In genomic region chr1:203305809-203306088, GRCh38 we compare ENCODE assay signal across 8 cellular contexts. TPM values are rescaled to one million over a fixed set of nuclear protein-coding genes. Genes with fewer than 3 reads are reported as not detected.
DNase-seq lines count a peak whose midpoint lies in the region; ATAC-seq lines count a peak whose summit lies in the region.

No MANE protein-coding gene starts in this region.

- H3K4me3 ChIP-seq in CD4-positive, CD25-positive, alpha-beta regulatory T cell (ENCODE audit: low read depth, low read length), result peak overlapping the region; percentile 100
- H3K4me3 ChIP-seq in right cardiac atrium (ENCODE audit: low read length), result peak overlapping the region; percentile 87
- H3K4me3 ChIP-seq in skeletal muscle tissue (ENCODE audit: low read length in 3 of 3), result peak overlapping the region; percentile 92 to 96 (median 94)

- H3K9me3 Mint-ChIP-seq in CD4-positive, CD25-positive, alpha-beta regulatory T cell, result no peaks in the 10 kb centered on the region
- no peaks in the 10 kb centered on the region for H3K9me3 Mint-ChIP-seq in activated T-helper 1 cell treated with anti-CD3 and anti-CD28 coated beads, Interleukin-12 subunit alpha, Interleukin-12 subunit beta, Interleukin-2, Interleukin-4 antibody, amounts not matched to agents 30 ng/mL and 10 ng/mL and 1 ng/mL, durations not matched to agents 14 hours and 24 hours and 36 hours

- under 1% methylated on average over 21 of the region's 21 CpGs for WGBS in right cardiac atrium

- DNase-seq in CD4-positive, CD25-positive, alpha-beta regulatory T cell, result no peak
- no peak for DNase-seq in activated T-helper 1 cell treated with anti-CD3 and anti-CD28 coated beads, Interleukin-12 subunit alpha, Interleukin-12 subunit beta, Interleukin-2, Interleukin-4 antibody, amounts not matched to agents 30 ng/mL and 10 ng/mL and 1 ng/mL, durations not matched to agents 14 hours and 24 hours and 36 hours (ENCODE audit: low spot score)
- DNase-seq in right cardiac atrium (no peak), NCI-H1105 treated with DMSO at 0.1 percent for 48 hours (lab: John Stamatoyannopoulos, UW) (no peak), SIG-M5 treated with dmso at 0.1 percent for 504 hours (lab: John Stamatoyannopoulos, UW; ENCODE audit: unreplicated experiment) (no peak)
- no peak for DNase-seq in activated CD8-positive, alpha-beta memory T cell treated with anti-CD3 and anti-CD28 coated beads for 24 hours

- H3K9me3 ChIP-seq in CD4-positive, CD25-positive, alpha-beta regulatory T cell (ENCODE audit: control insufficient read depth in 2 of 2, low read length in 2 of 2), result no peaks in the 10 kb centered on the region
- H3K9me3 ChIP-seq in right cardiac atrium (ENCODE audit: control insufficient read depth, low read length) (no peaks in the 10 kb centered on the region), skeletal muscle tissue (ENCODE audit: control insufficient read depth in 3 of 3, low read length in 3 of 3) (no peaks in the 10 kb centered on the region)

- H3K4me1 Mint-ChIP-seq in CD4-positive, CD25-positive, alpha-beta regulatory T cell, result peaks cover 20 to 66% (median 54%) of the 10 kb centered on the region in 4 donors
- H3K4me1 Mint-ChIP-seq in activated T-helper 1 cell treated with anti-CD3 and anti-CD28 coated beads, Interleukin-12 subunit alpha, Interleukin-12 subunit beta, Interleukin-2, Interleukin-4 antibody, amounts not matched to agents 30 ng/mL and 10 ng/mL and 1 ng/mL, durations not matched to agents 14 hours and 24 hours and 36 hours (ENCODE audit: low read depth), result peaks cover 58% of the 10 kb centered on the region

- peaks cover 44% of the 10 kb centered on the region for H3K36me3 ChIP-seq in CD4-positive, CD25-positive, alpha-beta regulatory T cell (ENCODE audit: control insufficient read depth, insufficient read depth, low read length)
- peaks cover 21 to 25% (median 24%) of the 10 kb centered on the region in 3 donors for H3K36me3 ChIP-seq in skeletal muscle tissue (ENCODE audit: control insufficient read depth in 3 of 3, insufficient read depth in 3 of 3, low read length in 3 of 3)

- peaks cover 40% of the 10 kb centered on the region for H3K36me3 Mint-ChIP-seq in CD4-positive, CD25-positive, alpha-beta regulatory T cell
- peaks cover 54% of the 10 kb centered on the region for H3K36me3 Mint-ChIP-seq in activated T-helper 1 cell treated with anti-CD3 and anti-CD28 coated beads, Interleukin-12 subunit alpha, Interleukin-12 subunit beta, Interleukin-2, Interleukin-4 antibody, amounts not matched to agents 30 ng/mL and 10 ng/mL and 1 ng/mL, durations not matched to agents 14 hours and 24 hours and 36 hours (ENCODE audit: low read depth)

- H3K4me1 ChIP-seq in CD4-positive, CD25-positive, alpha-beta regulatory T cell (ENCODE audit: control insufficient read depth, insufficient read depth, low read length, poor library complexity, severe bottlenecking), result peaks cover 45% of the 10 kb centered on the region
- H3K4me1 ChIP-seq in right cardiac atrium (ENCODE audit: control insufficient read depth, insufficient read depth, low read length) (peaks cover 6% of the 10 kb centered on the region), skeletal muscle tissue (ENCODE audit: control insufficient read depth in 3 of 3, insufficient read depth in 3 of 3, low read length in 3 of 3) (peaks cover 31 to 48% (median 42%) of the 10 kb centered on the region in 3 donors)

- H3K27me3 ChIP-seq in CD4-positive, CD25-positive, alpha-beta regulatory T cell (ENCODE audit: control insufficient read depth, insufficient read depth, low read length), result no peaks in the 10 kb centered on the region
- H3K27me3 ChIP-seq in right cardiac atrium (ENCODE audit: control insufficient read depth, insufficient read depth), result no peaks in the 10 kb centered on the region
- H3K27me3 ChIP-seq in skeletal muscle tissue (ENCODE audit: control insufficient read depth in 3 of 3, insufficient read depth in 3 of 3, low read length in 3 of 3), result no peaks in the 10 kb centered on the region

- peaks cover 10% of the 10 kb centered on the region for H3K27me3 Mint-ChIP-seq in CD4-positive, CD25-positive, alpha-beta regulatory T cell
- no peaks in the 10 kb centered on the region for H3K27me3 Mint-ChIP-seq in activated T-helper 1 cell treated with anti-CD3 and anti-CD28 coated beads, Interleukin-12 subunit alpha, Interleukin-12 subunit beta, Interleukin-2, Interleukin-4 antibody, amounts not matched to agents 30 ng/mL and 10 ng/mL and 1 ng/mL, durations not matched to agents 14 hours and 24 hours and 36 hours (ENCODE audit: insufficient read depth)

- peak overlapping the region; percentile 96 to 100 (median 98) for H3K4me3 Mint-ChIP-seq in CD4-positive, CD25-positive, alpha-beta regulatory T cell
- H3K4me3 Mint-ChIP-seq in activated T-helper 1 cell treated with anti-CD3 and anti-CD28 coated beads, Interleukin-12 subunit alpha, Interleukin-12 subunit beta, Interleukin-2, Interleukin-4 antibody, amounts not matched to agents 30 ng/mL and 10 ng/mL and 1 ng/mL, durations not matched to agents 14 hours and 24 hours and 36 hours, result peak overlapping the region; percentile 92

- H3K27ac Mint-ChIP-seq in CD4-positive, CD25-positive, alpha-beta regulatory T cell, result peak overlapping the region; percentile 98 to 99 (median 99)
- peak overlapping the region; percentile 42 for H3K27ac Mint-ChIP-seq in activated T-helper 1 cell treated with anti-CD3 and anti-CD28 coated beads, Interleukin-12 subunit alpha, Interleukin-12 subunit beta, Interleukin-2, Interleukin-4 antibody, amounts not matched to agents 30 ng/mL and 10 ng/mL and 1 ng/mL, durations not matched to agents 14 hours and 24 hours and 36 hours

- peak overlapping the region; percentile 97 for H3K27ac ChIP-seq in CD4-positive, CD25-positive, alpha-beta regulatory T cell (ENCODE audit: insufficient read depth, low read length, poor library complexity, severe bottlenecking)
- H3K27ac ChIP-seq in right cardiac atrium (ENCODE audit: low read length), result peak overlapping the region; percentile 97
- peak overlapping the region; percentile 99 for H3K27ac ChIP-seq in skeletal muscle tissue (ENCODE audit: low read depth, low read length)

- peak; percentile 4 to 11 for ATAC-seq in CD4-positive, CD25-positive, alpha-beta regulatory T cell (ENCODE audit: low read depth in 2 of 2)
- ATAC-seq in HG02571 (IDR thresholded peaks at IDR 0.05; ENCODE audit: unreplicated experiment) (peak; percentile 8), right cardiac atrium (peak; percentile 27 to 31)

- H3K9ac ChIP-seq in skeletal muscle tissue (ENCODE audit: low read depth in 1 of 3, low read length in 3 of 3), result peak overlapping the region; percentile 98 to 100 (median 98)

- intact Hi-C loops in activated T-helper 1 cell treated with anti-CD3 and anti-CD28 coated beads, Interleukin-12 subunit alpha, Interleukin-12 subunit beta, Interleukin-2, Interleukin-4 antibody, amounts not matched to agents 30 ng/mL and 10 ng/mL and 1 ng/mL, durations not matched to agents 14 hours and 24 hours and 36 hours (cut with micrococcal nuclease), result loop anchor here (1.0 kb wide), 5 partner anchors 16 to 344 kb away; no protein-coding TSS in a partner anchor
- intact Hi-C loops in right cardiac atrium (cut with DNase I), result loop anchor here in 3 of 4 donors (2.0 to 5.0 kb wide), 3 partner anchors 19 to 33 kb away; no protein-coding TSS in a partner anchor

RNA-seq across cellular contexts. Expression of gene BTG2, which starts 0.4 kb away (rescaled TPM):
- 1,002 TPM for total RNA-seq in CD4-positive, CD25-positive, alpha-beta regulatory T cell
- 100 to 1,000 TPM; 153 to 176 (median 165) TPM for polyA plus RNA-seq in CD4-positive, CD25-positive, alpha-beta regulatory T cell
- 137 and 139 TPM in 2 replicates for total RNA-seq in activated T-helper 1 cell treated with anti-CD3 and anti-CD28 coated beads, Interleukin-12 subunit alpha, Interleukin-12 subunit beta, Interleukin-2, Interleukin-4 antibody, amounts not matched to agents 30 ng/mL and 10 ng/mL and 1 ng/mL, durations not matched to agents 14 hours and 24 hours and 36 hours
- total RNA-seq in right cardiac atrium, result 100 to 1,000 TPM in 2 of 4 donors, 10 to 100 TPM in 2; 68.1 to 361 (median 105) TPM
- 333 TPM for polyA plus RNA-seq in right cardiac atrium
- 32.4 TPM for total RNA-seq in skeletal muscle tissue

RNA-seq across cellular contexts. Expression of gene FMOD, which starts 45.2 kb away (rescaled TPM):
- not detected for total RNA-seq in CD4-positive, CD25-positive, alpha-beta regulatory T cell
- polyA plus RNA-seq in CD4-positive, CD25-positive, alpha-beta regulatory T cell, result not detected
- total RNA-seq in activated T-helper 1 cell treated with anti-CD3 and anti-CD28 coated beads, Interleukin-12 subunit alpha, Interleukin-12 subunit beta, Interleukin-2, Interleukin-4 antibody, amounts not matched to agents 30 ng/mL and 10 ng/mL and 1 ng/mL, durations not matched to agents 14 hours and 24 hours and 36 hours, result 3.4 and 4.1 TPM in 2 replicates
- 10 to 100 TPM; 54.8 to 91.6 (median 63.5) TPM for total RNA-seq in right cardiac atrium
- polyA plus RNA-seq in right cardiac atrium, result 35.9 TPM
- total RNA-seq in skeletal muscle tissue, result 58.5 TPM

Comparison
In these comparisons a context has a peak if more than half of its experiments do, and no peak if none do; other contexts are left out.
1. RNA of gene FMOD, which starts 45.2 kb away (total RNA-seq): 54.8 to 91.6 TPM in right cardiac atrium and 58.5 TPM in skeletal muscle tissue (single experiment); 3.4 to 4.1 TPM in activated T-helper 1 cell treated with anti-CD3 and anti-CD28 coated beads, Interleukin-12 subunit alpha, Interleukin-12 subunit beta, Interleukin-2, Interleukin-4 antibody, amounts not matched to agents 30 ng/mL and 10 ng/mL and 1 ng/mL, durations not matched to agents 14 hours and 24 hours and 36 hours and not detected in CD4-positive, CD25-positive, alpha-beta regulatory T cell (single experiment); every median in the first group is over 10 times any median in the second.
2. Peak in every context shown above with its lines, with median percentiles within 50 percentile points of each other: ATAC-seq, H3K27ac ChIP-seq and H3K4me3 ChIP-seq.